Comparison of ENCODE assay signal across 28 cellular contexts in the genomic region with DNA sequence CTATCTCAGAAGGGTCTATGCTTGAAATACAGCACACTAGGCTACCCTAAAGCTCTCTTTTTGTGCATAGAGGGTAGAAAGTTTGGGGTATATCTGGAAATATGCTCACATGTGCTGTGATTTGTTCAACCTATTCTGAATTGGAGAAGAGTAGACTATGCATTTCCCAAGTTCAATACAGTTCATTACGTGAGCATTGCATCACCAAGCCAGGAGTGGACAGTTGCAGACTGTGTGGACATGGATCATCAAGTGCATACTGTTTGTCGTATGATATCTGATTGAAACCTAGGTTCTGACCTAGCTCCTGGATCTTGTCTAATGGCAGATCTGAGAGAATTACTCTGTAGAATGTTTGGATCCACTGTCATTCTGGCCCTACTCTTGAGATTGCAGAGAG.
"Had no signal": no experiment of that assay in that cellular context is flagged by ENCODE, and none has a peak within 500 bp of the region (broad histone marks: within the 10 kb centered on the region; RNA-seq: fewer than 3 reads in every experiment).

No MANE protein-coding gene starts in this region.

- H3K9me3 ChIP-seq: esophagus squamous epithelium, neutrophil, ovary, sigmoid colon, stomach, thyroid gland, upper lobe of right lung had no signal

- H3K27me3 Mint-ChIP-seq: progenitor cell of endocrine pancreas had no signal

- H3K36me3 Mint-ChIP-seq: activated naive CD8-positive, alpha-beta T cell; mesothelial cell of epicardium; naive B cell; stimulated activated effector memory CD8-positive, alpha-beta T cell treated with anti-CD3 and anti-CD28 coated beads, Interleukin-12 subunit alpha, Interleukin-12 subunit beta, amount 100 ng/mL, for 72 hours had no signal

- H3K9me3 Mint-ChIP-seq: mesothelial cell of epicardium; nephron progenitor cell; stimulated activated effector memory CD8-positive, alpha-beta T cell treated with anti-CD3 and anti-CD28 coated beads, Interleukin-12 subunit alpha, Interleukin-12 subunit beta, amount 100 ng/mL, for 72 hours had no signal

- H3K4me3 Mint-ChIP-seq: activated naive CD8-positive, alpha-beta T cell; central memory CD8-positive, alpha-beta T cell; mesothelial cell of epicardium; naive B cell; nephron progenitor cell; stimulated activated effector memory CD8-positive, alpha-beta T cell treated with anti-CD3 and anti-CD28 coated beads, Interleukin-12 subunit alpha, Interleukin-12 subunit beta, amount 100 ng/mL, for 72 hours had no signal

- H3K27ac ChIP-seq: epithelial cell of prostate, esophagus squamous epithelium, neutrophil, ovary, sigmoid colon, stomach, thyroid gland, upper lobe of right lung had no signal

- H3K4me1 Mint-ChIP-seq: central memory CD8-positive, alpha-beta T cell; naive B cell; stimulated activated effector memory CD8-positive, alpha-beta T cell treated with anti-CD3 and anti-CD28 coated beads, Interleukin-12 subunit alpha, Interleukin-12 subunit beta, amount 100 ng/mL, for 72 hours had no signal

- H3K27me3 ChIP-seq: esophagus squamous epithelium, neutrophil, ovary, sigmoid colon, stomach, thyroid gland, upper lobe of right lung had no signal

- DNase-seq: activated CD4-positive, alpha-beta T cell treated with anti-CD3 and anti-CD28 coated beads for 4 hours; activated CD4-positive, alpha-beta T cell treated with anti-CD3 and anti-CD28 coated beads, Interleukin-2, amount 50 U/mL, for 4 hours; activated CD8-positive, alpha-beta memory T cell treated with anti-CD3 and anti-CD28 coated beads for 24 hours; activated effector memory CD4-positive, alpha-beta T cell treated with Interleukin-2 at 50 U/mL for 16 hours; activated naive CD4-positive, alpha-beta T cell treated with Interleukin-2 at 50 U/mL for 16 hours; anterior cingulate cortex; dermis blood vessel endothelial cell; effector CD4-positive, alpha-beta T cell; esophagus squamous epithelium; left cardiac atrium; left ventricle myocardium superior; mammary epithelial cell; naive B cell; nephron progenitor cell; ovary; sigmoid colon; small intestine; stimulated activated CD4-positive, alpha-beta T cell treated with anti-CD3 and anti-CD28 coated beads, Interleukin-4, amount 100 ng/mL, for 24 hours; stomach; thyroid gland; upper lobe of right lung had no signal

- H3K4me1 ChIP-seq: stomach, upper lobe of right lung had no signal

- ATAC-seq: left cardiac atrium; left ventricle myocardium superior; stimulated activated effector memory CD8-positive, alpha-beta T cell treated with anti-CD3 and anti-CD28 coated beads, Interleukin-12 subunit alpha, Interleukin-12 subunit beta, amount 100 ng/mL, for 72 hours; upper lobe of right lung had no signal

- H3K27ac Mint-ChIP-seq: activated naive CD8-positive, alpha-beta T cell; mesothelial cell of epicardium; naive B cell; nephron progenitor cell; progenitor cell of endocrine pancreas; stimulated activated effector memory CD8-positive, alpha-beta T cell treated with anti-CD3 and anti-CD28 coated beads, Interleukin-12 subunit alpha, Interleukin-12 subunit beta, amount 100 ng/mL, for 72 hours had no signal

- H3K36me3 ChIP-seq: esophagus squamous epithelium, neutrophil, ovary, sigmoid colon, stomach, thyroid gland, upper lobe of right lung had no signal

- H3K4me3 ChIP-seq: esophagus squamous epithelium, ovary, sigmoid colon, stomach, thyroid gland, upper lobe of right lung had no signal
